27 cellular contexts compared by ENCODE assay signal in genomic region chr13:101698400-101698799, GRCh38.
DNase-seq lines count a peak whose midpoint lies in the region; FAIRE-seq and TF ChIP-seq lines count a peak whose summit lies in the region.
"Had no signal": no experiment of that assay in that cellular context is flagged by ENCODE, and none has a peak within 500 bp of the region (broad histone marks: within the 10 kb centered on the region; RNA-seq: fewer than 3 reads in every experiment).

No MANE protein-coding gene starts in this region.

- H3K9me3 ChIP-seq in smooth muscle cell (replicated peaks; ENCODE audit: low read depth): no peaks in the 10 kb centered on the region

- no peak overlapping the region for H3K9ac ChIP-seq in smooth muscle cell (ENCODE audit: low read depth)
- H3K9ac ChIP-seq: KMS-11 had no signal

- no peak overlapping the region for H2AFZ ChIP-seq in smooth muscle cell (ENCODE audit: low read depth)

- H3K4me2 ChIP-seq in smooth muscle cell: no peak overlapping the region
- H3K4me2 ChIP-seq: KMS-11 had no signal

- no peaks in the 10 kb centered on the region for H3K9me3 Mint-ChIP-seq in osteocyte (ENCODE audit: unreplicated experiment)
- H3K9me3 Mint-ChIP-seq: activated T-cell treated with anti-CD3 and anti-CD28 coated beads, Interleukin-2, amount 50 U/mL, for 4 hours; mesothelial cell of epicardium; naive thymus-derived CD8-positive, alpha-beta T cell had no signal

- H3K27me3 Mint-ChIP-seq in osteocyte (ENCODE audit: unreplicated experiment): no peaks in the 10 kb centered on the region
- H3K27me3 Mint-ChIP-seq: CD4-positive, CD25-positive, alpha-beta regulatory T cell; dendritic cell treated with granulocyte-macrophage colony-stimulating factor and Interleukin-4, amounts not matched to agents 40 ng/mL and 50 ng/mL, for 4 days had no signal

- H3K36me3 Mint-ChIP-seq in osteocyte (ENCODE audit: unreplicated experiment): peaks cover 78% of the 10 kb centered on the region
- H3K36me3 Mint-ChIP-seq: CD4-positive, CD25-positive, alpha-beta regulatory T cell; mesothelial cell of epicardium; naive thymus-derived CD8-positive, alpha-beta T cell; stimulated activated memory B cell treated with anti-CD40 and anti-IgM and Interleukin-4, amounts not matched to agents 10 μg/mL and 1 μg/mL and 100 μg/mL, for 72 hours had no signal

- TF ChIP-seq CTCF in choroid plexus epithelial cell (conservative IDR thresholded peaks at IDR 0.05; ENCODE audit: low read depth, low read length): no peak
- TF ChIP-seq CTCF in osteocyte (IDR thresholded peaks at IDR 0.05): no peak
- TF ChIP-seq CTCF in smooth muscle cell (IDR thresholded peaks at IDR 0.05; ENCODE audit: borderline replicate concordance, insufficient read depth, poor library complexity, severe bottlenecking): no peak

- DNase-seq in EH (ENCODE audit: low read depth) (peak; percentile 61), RPMI7951 (ENCODE audit: low read depth) (peak; percentile 13), choroid plexus epithelial cell (ENCODE audit: low read depth) (peak; percentile 23), osteocyte (ENCODE audit: extremely low spot score, unreplicated experiment) (no peak), NCI-H146 treated with DMSO at 0.1 percent for 48 hours (lab: John Stamatoyannopoulos, UW; ENCODE audit: unreplicated experiment) (no peak), frontal cortex (ENCODE audit: low spot score in 2 of 2) (no peak), smooth muscle cell (lab: John Stamatoyannopoulos, UW; ENCODE audit: unreplicated experiment) (no peak)
- DNase-seq: activated CD4-positive, alpha-beta T cell treated with anti-CD3 and anti-CD28 coated beads for 36 hours; activated naive CD4-positive, alpha-beta T cell treated with Interleukin-2 at 50 U/mL for 16 hours; activated T-cell treated with anti-CD3 and anti-CD28 coated beads, Interleukin-2, amount 50 U/mL, for 4 hours; amygdala; CD4-positive, CD25-positive, alpha-beta regulatory T cell; left ventricle myocardium superior; naive thymus-derived CD8-positive, alpha-beta T cell; NCI-H1694; NCI-H2171; NCI-H524 treated with DMSO at 0.1 percent for 48 hours; occipital lobe; stimulated activated CD4-positive, alpha-beta T cell treated with anti-CD3 and anti-CD28 coated beads, Interleukin-4, amount 100 ng/mL, for 1 hour had no signal

- 91% methylated on average over 2 of the region's 2 CpGs for WGBS in smooth muscle cell (ENCODE audit: low lambda C conversion rate)

- H3K4me3 ChIP-seq in choroid plexus epithelial cell (ENCODE audit: low read depth, low read length): no peak overlapping the region
- no peak overlapping the region for H3K4me3 ChIP-seq in smooth muscle cell

- no peak overlapping the region for H3K27ac ChIP-seq in smooth muscle cell (ENCODE audit: low read depth)
- H3K27ac ChIP-seq: KMS-11 had no signal

- no peaks in the 10 kb centered on the region for H3K27me3 ChIP-seq in smooth muscle cell (ENCODE audit: low read depth)

- H3K36me3 ChIP-seq in smooth muscle cell (ENCODE audit: low read depth): no peaks in the 10 kb centered on the region

- H3K27ac Mint-ChIP-seq in osteocyte (ENCODE audit: unreplicated experiment): peak overlapping the region; percentile 25
- H3K27ac Mint-ChIP-seq: activated CD4-positive, alpha-beta T cell treated with anti-CD3 and anti-CD28 coated beads for 36 hours; CD4-positive, CD25-positive, alpha-beta regulatory T cell; dendritic cell treated with granulocyte-macrophage colony-stimulating factor and Interleukin-4, amounts not matched to agents 40 ng/mL and 50 ng/mL, for 4 days; mesothelial cell of epicardium; naive thymus-derived CD8-positive, alpha-beta T cell; stimulated activated memory B cell treated with anti-CD40 and anti-IgM and Interleukin-4, amounts not matched to agents 10 μg/mL and 1 μg/mL and 100 μg/mL, for 72 hours had no signal

- no peaks in the 10 kb centered on the region for H4K20me1 ChIP-seq in smooth muscle cell (ENCODE audit: low read depth)

- H3K4me1 Mint-ChIP-seq in osteocyte (ENCODE audit: unreplicated experiment): peaks cover 47% of the 10 kb centered on the region
- H3K4me1 Mint-ChIP-seq: activated CD4-positive, alpha-beta T cell treated with anti-CD3 and anti-CD28 coated beads for 36 hours; CD4-positive, CD25-positive, alpha-beta regulatory T cell; mesothelial cell of epicardium; naive thymus-derived CD8-positive, alpha-beta T cell; stimulated activated memory B cell treated with anti-CD40 and anti-IgM and Interleukin-4, amounts not matched to agents 10 μg/mL and 1 μg/mL and 100 μg/mL, for 72 hours had no signal

- no peak overlapping the region for H3K4me3 Mint-ChIP-seq in osteocyte (ENCODE audit: unreplicated experiment)
- H3K4me3 Mint-ChIP-seq: activated CD4-positive, alpha-beta T cell treated with anti-CD3 and anti-CD28 coated beads for 36 hours; activated T-cell treated with anti-CD3 and anti-CD28 coated beads, Interleukin-2, amount 50 U/mL, for 4 hours; CD4-positive, CD25-positive, alpha-beta regulatory T cell; dendritic cell treated with granulocyte-macrophage colony-stimulating factor and Interleukin-4, amounts not matched to agents 40 ng/mL and 50 ng/mL, for 4 days; mesothelial cell of epicardium; naive thymus-derived CD8-positive, alpha-beta T cell; stimulated activated memory B cell treated with anti-CD40 and anti-IgM and Interleukin-4, amounts not matched to agents 10 μg/mL and 1 μg/mL and 100 μg/mL, for 72 hours had no signal

- no peak for FAIRE-seq in frontal cortex (lab: Jason Lieb, UNC)
- FAIRE-seq: endometrium, HTR-8/SVneo, islet of Langerhans, RCC 7860 had no signal

- H3K79me2 ChIP-seq in smooth muscle cell (ENCODE audit: low read depth): no peaks in the 10 kb centered on the region

- H3F3A ChIP-seq in smooth muscle cell (ENCODE audit: low read depth): no peaks in the 10 kb centered on the region

- H3K4me1 ChIP-seq in smooth muscle cell (ENCODE audit: low read depth): no peaks in the 10 kb centered on the region

Comparison
In these comparisons a context has a peak if more than half of its experiments do, and no peak if none do; other contexts are left out.
1. DNase-seq: peak in EH (single experiment), RPMI7951 (single experiment) and choroid plexus epithelial cell (single experiment); none in osteocyte (single experiment), NCI-H146 treated with DMSO at 0.1 percent for 48 hours (single experiment), frontal cortex (0 of 2) and smooth muscle cell (single experiment).